Comparison of ENCODE assay signal across 19 cellular contexts in the genomic region with DNA sequence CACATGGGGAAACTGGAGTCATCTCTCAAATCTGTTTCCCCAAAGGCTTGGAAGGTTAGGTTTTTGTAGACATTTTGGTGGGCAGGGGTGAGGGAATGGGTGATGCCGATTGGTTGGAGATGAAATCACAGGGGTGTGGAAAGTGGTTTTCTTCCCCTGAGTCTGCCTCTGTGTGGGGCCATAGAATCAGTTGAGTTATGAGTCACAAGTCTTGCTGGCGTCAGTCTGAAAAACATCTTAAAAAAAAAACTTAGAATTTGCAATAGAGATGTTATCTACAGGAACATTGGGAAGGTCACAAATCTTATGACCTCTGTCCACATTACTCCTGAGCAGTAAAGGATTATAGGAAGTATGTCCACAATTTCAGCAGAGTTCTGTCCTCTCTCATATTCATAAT.
A peak's percentile ranks its signal among the peaks of the same experiment; 100 is the strongest.
DNase-seq lines count a peak whose midpoint lies in the region; FAIRE-seq and TF ChIP-seq lines count a peak whose summit lies in the region.
"Had no signal": no experiment of that assay in that cellular context is flagged by ENCODE, and none has a peak within 500 bp of the region (broad histone marks: within the 10 kb centered on the region; RNA-seq: fewer than 3 reads in every experiment).

No MANE protein-coding gene starts in this region.

- FAIRE-seq in astrocyte (lab: Jason Lieb, UNC), result no peak
- FAIRE-seq: G401.6, GM12892, H1 had no signal

- DNase-seq in EH (ENCODE audit: low read depth) (peak; percentile 63), M059J (ENCODE audit: low read depth) (peak; percentile 88), astrocyte (ENCODE audit: low read depth) (no peak), retinal pigment epithelial cell (ENCODE audit: low read depth) (peak; percentile 55), DMS114 treated with DMSO at 0.1 percent for 48 hours (lab: John Stamatoyannopoulos, UW; ENCODE audit: unreplicated experiment) (no peak), substantia nigra (lab: John Stamatoyannopoulos, UW) (no peak)
- DNase-seq in activated CD4-positive, CD25-positive, alpha-beta regulatory T cell (lab: John Stamatoyannopoulos, UW), result no peak
- DNase-seq: ACHN; Calu3; CD4-positive, CD25-positive, alpha-beta regulatory T cell; DMS 273 treated with DMSO at 0.1 percent for 48 hours; DMS79; EL; HCEC 1CT; HFFc6 had no signal

- H3K9me3 Mint-ChIP-seq in astrocyte (ENCODE audit: unreplicated experiment), result no peaks in the 10 kb centered on the region

- no peaks in the 10 kb centered on the region for H3K4me1 ChIP-seq in astrocyte (ENCODE audit: insufficient read depth, low read length)
- H3K4me1 ChIP-seq: BLaER1 treated with 17β-estradiol and CSF1 and Interleukin-3, amounts not matched to agents 10 nM and 100 nM had no signal

- H3K36me3 ChIP-seq in astrocyte (ENCODE audit: insufficient read depth, low read length), result no peaks in the 10 kb centered on the region
- H3K36me3 ChIP-seq: BLaER1 treated with 17β-estradiol and CSF1 and Interleukin-3, amounts not matched to agents 10 nM and 100 nM had no signal

- H3K27me3 ChIP-seq in astrocyte (ENCODE audit: insufficient read depth, low read length), result no peaks in the 10 kb centered on the region
- H3K27me3 ChIP-seq: BLaER1 treated with 17β-estradiol and CSF1 and Interleukin-3, amounts not matched to agents 10 nM and 100 nM had no signal

- H3K4me3 ChIP-seq in astrocyte (ENCODE audit: insufficient read depth, low read depth, low read length), result no peak overlapping the region
- no peak overlapping the region for H3K4me3 ChIP-seq in retinal pigment epithelial cell (ENCODE audit: low read length)
- H3K4me3 ChIP-seq: BLaER1 treated with 17β-estradiol and CSF1 and Interleukin-3, amounts not matched to agents 10 nM and 100 nM had no signal

- no peak overlapping the region for H2AFZ ChIP-seq in astrocyte (ENCODE audit: low read depth, low read length)

- H3K27ac Mint-ChIP-seq in astrocyte (ENCODE audit: unreplicated experiment), result peak overlapping the region; percentile 90
- H3K27ac Mint-ChIP-seq: CD4-positive, CD25-positive, alpha-beta regulatory T cell; HFFc6 had no signal

- H3K9ac ChIP-seq in astrocyte (ENCODE audit: low read length), result no peak overlapping the region
- H3K9ac ChIP-seq: BLaER1 treated with 17β-estradiol and CSF1 and Interleukin-3, amounts not matched to agents 10 nM and 100 nM had no signal

- TF ChIP-seq CTCF in astrocyte (IDR thresholded peaks at IDR 0.05; ENCODE audit: insufficient read depth, low read depth, low read length) (no peak), retinal pigment epithelial cell (conservative IDR thresholded peaks at IDR 0.05; ENCODE audit: low read depth, low read length) (no peak)

- no peaks in the 10 kb centered on the region for H3K9me3 ChIP-seq in astrocyte (ENCODE audit: insufficient read depth, low read depth, low read length)
- H3K9me3 ChIP-seq: BLaER1 treated with 17β-estradiol and CSF1 and Interleukin-3, amounts not matched to agents 10 nM and 100 nM had no signal

- H3K27ac ChIP-seq in astrocyte (ENCODE audit: low read depth, low read length), result no peak overlapping the region
- H3K27ac ChIP-seq in substantia nigra (ENCODE audit: low read depth, low read length, poor library complexity, severe bottlenecking), result no peak overlapping the region
- H3K27ac ChIP-seq: BLaER1 treated with 17β-estradiol and CSF1 and Interleukin-3, amounts not matched to agents 10 nM and 100 nM had no signal

- no peaks in the 10 kb centered on the region for H4K20me1 ChIP-seq in astrocyte (ENCODE audit: insufficient read depth, low read length)
- H4K20me1 ChIP-seq: BLaER1 treated with 17β-estradiol and CSF1 and Interleukin-3, amounts not matched to agents 10 nM and 100 nM had no signal

- H3K36me3 Mint-ChIP-seq in astrocyte (ENCODE audit: low read depth, unreplicated experiment), result no peaks in the 10 kb centered on the region
- H3K36me3 Mint-ChIP-seq: CD4-positive, CD25-positive, alpha-beta regulatory T cell had no signal

- H3K4me1 Mint-ChIP-seq in astrocyte (ENCODE audit: low read depth, unreplicated experiment), result peaks cover 14% of the 10 kb centered on the region
- H3K4me1 Mint-ChIP-seq: CD4-positive, CD25-positive, alpha-beta regulatory T cell had no signal

- no peaks in the 10 kb centered on the region for H3K79me2 ChIP-seq in astrocyte (ENCODE audit: insufficient read depth, low read length)

- H3K27me3 Mint-ChIP-seq in astrocyte (ENCODE audit: low read depth, unreplicated experiment), result no peaks in the 10 kb centered on the region
- H3K27me3 Mint-ChIP-seq: CD4-positive, CD25-positive, alpha-beta regulatory T cell had no signal

- H3K4me2 ChIP-seq in astrocyte (ENCODE audit: low read length), result no peak overlapping the region
- H3K4me2 ChIP-seq: BLaER1 treated with 17β-estradiol and CSF1 and Interleukin-3, amounts not matched to agents 10 nM and 100 nM had no signal

- no peak overlapping the region for H3K4me3 Mint-ChIP-seq in astrocyte (ENCODE audit: unreplicated experiment)
- H3K4me3 Mint-ChIP-seq: CD4-positive, CD25-positive, alpha-beta regulatory T cell; HFFc6 had no signal

Comparison
In these comparisons a context has a peak if more than half of its experiments do, and no peak if none do; other contexts are left out.
1. DNase-seq: peak in EH (single experiment), M059J (single experiment) and retinal pigment epithelial cell (single experiment); none in astrocyte (single experiment), DMS114 treated with DMSO at 0.1 percent for 48 hours (single experiment), substantia nigra (0 of 49) and activated CD4-positive, CD25-positive, alpha-beta regulatory T cell (0 of 4).